In genomic region chr6:15574023-15574422, GRCh38 we compare ENCODE assay signal across 19 cellular contexts.
"Had no signal": no experiment of that assay in that cellular context is flagged by ENCODE, and none has a peak within 500 bp of the region (broad histone marks: within the 10 kb centered on the region; RNA-seq: fewer than 3 reads in every experiment).

No MANE protein-coding gene starts in this region.

- DNase-seq: effector memory CD8-positive, alpha-beta T cell; gastrocnemius medialis; glutamatergic neuron; islet precursor cell; natural killer cell; psoas muscle; retina; sigmoid colon; stimulated activated CD4-positive, alpha-beta T cell treated with anti-CD3 and anti-CD28 coated beads, Interleukin-2, amount 100 ng/mL, for 24 hours; stimulated activated CD4-positive, alpha-beta T cell treated with anti-CD3 and anti-CD28 coated beads, Interleukin-4, amount 100 ng/mL, for 4 hours; stimulated activated naive CD4-positive, alpha-beta T cell treated with Interleukin-2 at 50 U/mL for 16 hours had no signal

- H3K9me3 ChIP-seq: esophagus muscularis mucosa, gastrocnemius medialis, neutrophil, psoas muscle, sigmoid colon had no signal

- H3K4me1 ChIP-seq: psoas muscle had no signal

- H3K4me3 ChIP-seq: esophagus muscularis mucosa, gastrocnemius medialis, psoas muscle, sigmoid colon, skin epidermis had no signal

- H3K4me3 Mint-ChIP-seq: effector memory CD8-positive, alpha-beta T cell; mesothelial cell of epicardium; natural killer cell; type B pancreatic cell had no signal

- FAIRE-seq: urothelium cell line had no signal

- H3K27ac Mint-ChIP-seq: effector memory CD8-positive, alpha-beta T cell; natural killer cell; type B pancreatic cell had no signal

- H3K36me3 Mint-ChIP-seq: natural killer cell had no signal

- ATAC-seq: effector memory CD8-positive, alpha-beta T cell; gastrocnemius medialis; left lobe of liver; natural killer cell; psoas muscle had no signal

- H3K36me3 ChIP-seq: esophagus muscularis mucosa, gastrocnemius medialis, neutrophil, sigmoid colon had no signal

- H3K27me3 ChIP-seq: esophagus muscularis mucosa, gastrocnemius medialis, neutrophil, sigmoid colon had no signal

- H3K9me3 Mint-ChIP-seq: natural killer cell, type B pancreatic cell had no signal

- H3K27me3 Mint-ChIP-seq: effector memory CD8-positive, alpha-beta T cell; type B pancreatic cell had no signal

- H3K27ac ChIP-seq: epithelial cell of prostate, esophagus muscularis mucosa, gastrocnemius medialis, neutrophil, psoas muscle, sigmoid colon had no signal
